Comparison of ENCODE assay signal across 18 cellular contexts in genomic region chr17:7133916-7134315, GRCh38. TPM values are rescaled to one million over a fixed set of nuclear protein-coding genes. Genes with fewer than 3 reads are reported as not detected.
DNase-seq lines count a peak whose midpoint lies in the region; ATAC-seq, FAIRE-seq and TF ChIP-seq lines count a peak whose summit lies in the region.
"Had no signal": no experiment of that assay in that cellular context is flagged by ENCODE, and none has a peak within 500 bp of the region (broad histone marks: within the 10 kb centered on the region; RNA-seq: fewer than 3 reads in every experiment).

No MANE protein-coding gene starts in this region.

- no peak for TF ChIP-seq EP300 in GM12878 (IDR thresholded peaks at IDR 0.05; ENCODE audit: borderline replicate concordance in 1 of 2, control insufficient read depth in 1 of 2, low read depth in 2 of 2, low read length in 2 of 2)

- DNase-seq in CD4-positive, CD25-positive, alpha-beta regulatory T cell = no peak
- peak; percentile 61 for DNase-seq in H7
- no peak for DNase-seq in GM12878 (ENCODE audit: low read depth, low spot score)
- no peak for DNase-seq in neural crest cell (ENCODE audit: low read depth, low spot score)
- DNase-seq in NCI-H748 treated with DMSO at 0.1 percent for 48 hours (lab: John Stamatoyannopoulos, UW) = no peak
- no peak for DNase-seq in H4 (ENCODE audit: low spot score)
- DNase-seq in GM19239 (ENCODE audit: insufficient read length, low spot score) = no peak
- DNase-seq: activated CD4-positive, CD25-positive, alpha-beta regulatory T cell; activated naive CD8-positive, alpha-beta T cell treated with anti-CD3 and anti-CD28 coated beads, Interleukin-2, amount 10 ng/mL, durations not matched to agents 7 days and 5 days; EL; HFFc6; NCI-H1436 treated with DMSO at 0.1 percent for 48 hours; NCI-H510A; ovary had no signal

- no peaks in the 10 kb centered on the region for H4K20me1 ChIP-seq in GM12878 (ENCODE audit: control insufficient read depth, insufficient read depth)

- H3K9ac ChIP-seq in GM12878 (ENCODE audit: control insufficient read depth, insufficient read depth, low read length) = no peak overlapping the region; the same call in 1 of the 2 replicates

- FAIRE-seq in GM12878 (lab: Jason Lieb, UNC) = no peak
- no peak for FAIRE-seq in GM19239 (lab: Jason Lieb, UNC)

- H3K27me3 ChIP-seq in CD4-positive, CD25-positive, alpha-beta regulatory T cell (ENCODE audit: control insufficient read depth, insufficient read depth, low read length) = peaks cover 2% of the 10 kb centered on the region
- H3K27me3 ChIP-seq in H7 (ENCODE audit: control insufficient read depth, insufficient read depth, low read length) (peaks cover 13% of the 10 kb centered on the region), GM12878 (replicated peaks in 1 of 2; ENCODE audit: control insufficient read depth in 2 of 2, insufficient read depth in 2 of 2, low read length in 1 of 2) (no peaks in the 10 kb centered on the region)
- H3K27me3 ChIP-seq: ovary had no signal

- intact Hi-C loops in GM12878 (cut with micrococcal nuclease; ENCODE audit: unreplicated experiment) = loop anchor here (2.0 kb wide), 1 partner anchor 39 kb away; no protein-coding TSS in a partner anchor

- TF ChIP-seq RAD21 in GM12878 (IDR thresholded peaks at IDR 0.05; ENCODE audit: insufficient read depth, low read depth, low read length) = no peak

- no peaks in the 10 kb centered on the region for H3K79me2 ChIP-seq in GM12878 (ENCODE audit: control insufficient read depth, insufficient read depth, low read length)

- CTCF ChIA-PET in GM12878 (lab: Yijun Ruan, JAX) = interaction anchor here (0.7 to 12.7 kb wide), 11 partner anchors 12 to 280 kb away, joined by 3 to 590 read pairs (median 6); partner anchors contain the start of genes RNASEK, SLC16A11 and SLC16A13

- no TSS peak for BruUV-seq in GM12878 (replicated peaks; lab: Mats Ljungman, UMichigan)

- no peaks in the 10 kb centered on the region for H3K36me3 Mint-ChIP-seq in CD4-positive, CD25-positive, alpha-beta regulatory T cell
- H3K36me3 Mint-ChIP-seq in neural crest cell (ENCODE audit: low read depth) = no peaks in the 10 kb centered on the region
- H3K36me3 Mint-ChIP-seq: activated naive CD8-positive, alpha-beta T cell treated with anti-CD3 and anti-CD28 coated beads, Interleukin-2, amount 10 ng/mL, durations not matched to agents 7 days and 5 days; mesothelial cell of epicardium had no signal

- RAD21 ChIA-PET in GM12878 (lab: Charles Lee; ENCODE audit: unreplicated experiment) = interaction anchor here (0.6 to 9.9 kb wide), 11 partner anchors 11 to 1895 kb away, joined by 3 to 269 read pairs (median 4); partner anchors contain the start of genes GABARAP, SLC16A11 and SLC16A13

- H3K4me3 Mint-ChIP-seq in CD4-positive, CD25-positive, alpha-beta regulatory T cell = peak overlapping the region in 1 of 4 donors; percentile 8
- peak overlapping the region; percentile 66 for H3K4me3 Mint-ChIP-seq in neural crest cell
- H3K4me3 Mint-ChIP-seq: HFFc6, mesothelial cell of epicardium had no signal

- TF ChIP-seq POLR2A in GM12878 (IDR thresholded peaks at IDR 0.05; ENCODE audit: low read depth, low read length) = no peak

- no peaks in the 10 kb centered on the region for H3K36me3 ChIP-seq in CD4-positive, CD25-positive, alpha-beta regulatory T cell (ENCODE audit: control insufficient read depth, insufficient read depth, low read length)
- H3K36me3 ChIP-seq in H7 (replicated peaks; ENCODE audit: control insufficient read depth, insufficient read depth, low read length) (no peaks in the 10 kb centered on the region), GM12878 (ENCODE audit: control insufficient read depth in 2 of 2, insufficient read depth in 2 of 2, low read length in 1 of 2) (no peaks in the 10 kb centered on the region)
- H3K36me3 ChIP-seq: gastrocnemius medialis, ovary had no signal

- H3K27me3 Mint-ChIP-seq in CD4-positive, CD25-positive, alpha-beta regulatory T cell = peaks cover 6% of the 10 kb centered on the region
- peaks cover 38% of the 10 kb centered on the region for H3K27me3 Mint-ChIP-seq in neural crest cell (ENCODE audit: low read depth)

- peak overlapping the region; percentile 78 for H3K4me2 ChIP-seq in GM12878 (ENCODE audit: control insufficient read depth, insufficient read depth)
- H3K4me2 ChIP-seq: PC-9 had no signal

- H3K9me3 Mint-ChIP-seq in CD4-positive, CD25-positive, alpha-beta regulatory T cell = no peaks in the 10 kb centered on the region
- no peaks in the 10 kb centered on the region for H3K9me3 Mint-ChIP-seq in neural crest cell
- H3K9me3 Mint-ChIP-seq: activated naive CD8-positive, alpha-beta T cell treated with anti-CD3 and anti-CD28 coated beads, Interleukin-2, amount 10 ng/mL, durations not matched to agents 7 days and 5 days; central memory CD8-positive, alpha-beta T cell; HFFc6; mesothelial cell of epicardium had no signal

- H3K27ac Mint-ChIP-seq in CD4-positive, CD25-positive, alpha-beta regulatory T cell = peak overlapping the region in 2 of 3 donors; percentile 36 to 67
- no peak overlapping the region for H3K27ac Mint-ChIP-seq in neural crest cell (ENCODE audit: unreplicated experiment)
- H3K27ac Mint-ChIP-seq: activated naive CD8-positive, alpha-beta T cell treated with anti-CD3 and anti-CD28 coated beads, Interleukin-2, amount 10 ng/mL, durations not matched to agents 7 days and 5 days; HFFc6; mesothelial cell of epicardium had no signal

- H3K27ac ChIP-seq in CD4-positive, CD25-positive, alpha-beta regulatory T cell (ENCODE audit: insufficient read depth, low read length, poor library complexity, severe bottlenecking) = no peak overlapping the region
- peak overlapping the region; percentile 82 for H3K27ac ChIP-seq in GM12878 (ENCODE audit: control insufficient read depth, insufficient read depth)
- H3K27ac ChIP-seq: gastrocnemius medialis, ovary, PC-9 had no signal

- peaks cover 9% of the 10 kb centered on the region for H3K4me1 ChIP-seq in CD4-positive, CD25-positive, alpha-beta regulatory T cell (ENCODE audit: control insufficient read depth, insufficient read depth, low read length, poor library complexity, severe bottlenecking)
- H3K4me1 ChIP-seq in GM12878 (ENCODE audit: control insufficient read depth, insufficient read depth, low read length) = peaks cover 27% of the 10 kb centered on the region
- H3K4me1 ChIP-seq: gastrocnemius medialis had no signal

- TF ChIP-seq CTCF in GM12878 (IDR thresholded peaks at IDR 0.05 in 2 of 3, conservative IDR thresholded peaks at IDR 0.05 in 1 of 3; ENCODE audit: control insufficient read depth in 2 of 3, extremely low read depth in 1 of 3, insufficient read depth in 1 of 3, low read depth in 3 of 3, low read length in 3 of 3) = no peak
- no peak for TF ChIP-seq CTCF in neural crest cell (conservative IDR thresholded peaks at IDR 0.05)

- SMC1A ChIA-PET in GM12878 (lab: Charles Lee; ENCODE audit: uncharacterized antibody, unreplicated experiment) = interaction anchor here (1.0 to 11.2 kb wide), 6 partner anchors 11 to 130 kb away, joined by 3 to 356 read pairs (median 9); partner anchors contain the start of gene SLC16A11

- no peaks in the 10 kb centered on the region for H3K9me3 ChIP-seq in CD4-positive, CD25-positive, alpha-beta regulatory T cell (ENCODE audit: control insufficient read depth in 2 of 2, low read length in 2 of 2)
- H3K9me3 ChIP-seq in GM12878 (replicated peaks; ENCODE audit: control insufficient read depth, insufficient read depth, low read length) = no peaks in the 10 kb centered on the region
- H3K9me3 ChIP-seq: gastrocnemius medialis, ovary had no signal

- H2AFZ ChIP-seq in GM12878 (ENCODE audit: control insufficient read depth, low read depth, low read length) = peak overlapping the region; percentile 61; the same call in 1 of the 2 replicates
- H2AFZ ChIP-seq: PC-9 had no signal

- in situ Hi-C loops in GM12878 (cut with MboI) = no loop called here

- H3K4me1 Mint-ChIP-seq in CD4-positive, CD25-positive, alpha-beta regulatory T cell = peaks cover 5 to 23% (median 9%) of the 10 kb centered on the region in 4 donors
- H3K4me1 Mint-ChIP-seq in neural crest cell = peaks cover 30% of the 10 kb centered on the region

- 87% methylated on average over 20 of the region's 20 CpGs for WGBS in GM12878 (ENCODE audit: insufficient coverage, insufficient replicate concordance, low lambda C conversion rate, missing lambda C conversion rate)

- no peak for ATAC-seq in CD4-positive, CD25-positive, alpha-beta regulatory T cell (ENCODE audit: low read depth in 2 of 2)
- no peak for ATAC-seq in GM12878
- ATAC-seq: gastrocnemius medialis had no signal

- POLR2A ChIA-PET in GM12878 (lab: Charles Lee) = interaction anchor here (0.6 to 4.3 kb wide), 10 partner anchors 12 to 484 kb away, joined by 3 to 35 read pairs (median 7); partner anchors contain the start of gene SLC16A13

- H3K4me3 ChIP-seq in CD4-positive, CD25-positive, alpha-beta regulatory T cell (ENCODE audit: low read depth, low read length) = no peak overlapping the region
- H3K4me3 ChIP-seq in H7 (ENCODE audit: insufficient read depth, low read depth, low read length) (no peak overlapping the region; the same call in 1 of the 2 replicates), GM12878 (peak overlapping the region; percentile 49; the same call in 1 of the 2 replicates)
- H3K4me3 ChIP-seq: gastrocnemius medialis, ovary, PC-9 had no signal

RNA-seq across cellular contexts. Expression of gene ASGR2, which starts 19.3 kb away (rescaled TPM):
- not detected for total RNA-seq in CD4-positive, CD25-positive, alpha-beta regulatory T cell
- polyA plus RNA-seq in CD4-positive, CD25-positive, alpha-beta regulatory T cell = not detected
- total RNA-seq in H7 (2014; rRNA removed; shearing (Covaris generic)) = not detected in 2 replicates
- 0.51 TPM in 1 of 2 replicates, not detected in the other for total RNA-seq in GM12878 (2013; cell fraction: nucleolus; rRNA removed)
- total RNA-seq in GM12878 (2014; rRNA removed) (not detected in 2 replicates), GM12878 (2014; rRNA removed; fragmentation: Illumina TruSeq; extraction: Trizol) (not detected in 2 replicates), GM12878 (2021) (0.37 TPM in 1 of 2 replicates, not detected in the other), neural crest cell (not detected in 2 replicates)
- not detected for polyA plus RNA-seq in GM12878 (2011; ENCODE audit: low read depth)
- polyA plus RNA-seq in GM12878 (2011; rRNA removed) (0.17 TPM in 1 of 2 replicates, not detected in the other), GM12878 (2014; fragmentation: Illumina TruSeq; extraction: Trizol) (not detected in 2 replicates), GM12878 (2014; fragmentation: Nextera tagmentation; extraction: Ambion mirVana) (not detected), GM12878 (2014; rRNA removed) (not detected in 2 replicates), GM12878 (2016; fragmentation: Nextera tagmentation; extraction: Ambion mirVana) (not detected)
- polyA plus RNA-seq in GM12878 (2011; cell fraction: cytosol; rRNA removed) = 0.04 and 0.15 TPM in 2 replicates
- polyA plus RNA-seq in GM12878 (2011; cell fraction: nucleus; rRNA removed) = 0.07 and 0.09 TPM in 2 replicates
- polyA plus RNA-seq in GM12878 (2012) = 0.08 TPM in 1 of 2 replicates, not detected in the other
- not detected in 2 replicates for polyA minus RNA-seq in GM12878 (2011; rRNA and poly(A)+ RNA removed)
- not detected in 2 replicates for polyA minus RNA-seq in GM12878 (2011; cell fraction: cytosol; rRNA and poly(A)+ RNA removed)
- polyA minus RNA-seq in GM12878 (2011; cell fraction: nucleus; rRNA and poly(A)+ RNA removed) = not detected in 2 replicates
- total RNA-seq in H4 (2014; rRNA removed; shearing (Covaris generic)) = 0.10 TPM in 1 of 2 replicates, not detected in the other
- total RNA-seq: activated naive CD8-positive, alpha-beta T cell treated with anti-CD3 and anti-CD28 coated beads, Interleukin-2, amount 10 ng/mL, durations not matched to agents 7 days and 5 days; HFFc6; mesothelial cell of epicardium; PC-9 had no signal

RNA-seq across cellular contexts. Expression of gene ASGR1, which starts 45.3 kb away (rescaled TPM):
- total RNA-seq in CD4-positive, CD25-positive, alpha-beta regulatory T cell = not detected
- polyA plus RNA-seq in CD4-positive, CD25-positive, alpha-beta regulatory T cell = under 1 TPM in 1 of 4 donors, not detected in 3; 0.24 TPM
- total RNA-seq in H7 (2014; rRNA removed; shearing (Covaris generic)) = 12.3 and 15.4 TPM in 2 replicates
- total RNA-seq in GM12878 (2013; cell fraction: nucleolus; rRNA removed) = 0.76 and 1.3 TPM in 2 replicates
- 0.34 TPM in 1 of 2 replicates, not detected in the other for total RNA-seq in GM12878 (2014; rRNA removed)
- total RNA-seq in GM12878 (2014; rRNA removed; fragmentation: Illumina TruSeq; extraction: Trizol) = not detected in 2 replicates
- 0.43 TPM in 1 of 2 replicates, not detected in the other for total RNA-seq in GM12878 (2021)
- polyA plus RNA-seq in GM12878 (2011; ENCODE audit: low read depth) = not detected
- 0.16 TPM in 1 of 2 replicates, not detected in the other for polyA plus RNA-seq in GM12878 (2011; rRNA removed)
- polyA plus RNA-seq in GM12878 (2011; cell fraction: cytosol; rRNA removed) = 0.12 and 0.18 TPM in 2 replicates
- 0.37 and 0.57 TPM in 2 replicates for polyA plus RNA-seq in GM12878 (2011; cell fraction: nucleus; rRNA removed)
- 0.18 TPM in 1 of 2 replicates, not detected in the other for polyA plus RNA-seq in GM12878 (2012)
- 0.12 TPM in 1 of 2 replicates, not detected in the other for polyA plus RNA-seq in GM12878 (2014; fragmentation: Illumina TruSeq; extraction: Trizol)
- polyA plus RNA-seq in GM12878 (2014; fragmentation: Nextera tagmentation; extraction: Ambion mirVana) = not detected
- 0.06 TPM in 1 of 2 replicates, not detected in the other for polyA plus RNA-seq in GM12878 (2014; rRNA removed)
- not detected for polyA plus RNA-seq in GM12878 (2016; fragmentation: Nextera tagmentation; extraction: Ambion mirVana)
- not detected in 2 replicates for polyA minus RNA-seq in GM12878 (2011; rRNA and poly(A)+ RNA removed)
- not detected in 2 replicates for polyA minus RNA-seq in GM12878 (2011; cell fraction: cytosol; rRNA and poly(A)+ RNA removed)
- polyA minus RNA-seq in GM12878 (2011; cell fraction: nucleus; rRNA and poly(A)+ RNA removed) = not detected in 2 replicates
- 9.6 and 11.2 TPM in 2 replicates for total RNA-seq in neural crest cell
- 1.4 TPM in 1 of 2 replicates, not detected in the other for total RNA-seq in H4 (2014; rRNA removed; shearing (Covaris generic))

RNA-seq across cellular contexts. Expression of gene CLEC10A, which starts 53.9 kb away (rescaled TPM):
- total RNA-seq in CD4-positive, CD25-positive, alpha-beta regulatory T cell = not detected
- not detected for polyA plus RNA-seq in CD4-positive, CD25-positive, alpha-beta regulatory T cell
- not detected in 2 replicates for total RNA-seq in H7 (2014; rRNA removed; shearing (Covaris generic))
- total RNA-seq in GM12878 (2013; cell fraction: nucleolus; rRNA removed) = not detected in 2 replicates
- not detected in 2 replicates for total RNA-seq in GM12878 (2014; rRNA removed)
- total RNA-seq in GM12878 (2014; rRNA removed; fragmentation: Illumina TruSeq; extraction: Trizol) = not detected in 2 replicates
- total RNA-seq in GM12878 (2021) = not detected in 2 replicates
- polyA plus RNA-seq in GM12878 (2011; ENCODE audit: low read depth) = not detected
- not detected in 2 replicates for polyA plus RNA-seq in GM12878 (2011; rRNA removed)
- polyA plus RNA-seq in GM12878 (2011; cell fraction: cytosol; rRNA removed) = not detected in 2 replicates
- polyA plus RNA-seq in GM12878 (2011; cell fraction: nucleus; rRNA removed) = not detected in 2 replicates
- not detected in 2 replicates for polyA plus RNA-seq in GM12878 (2012)
- not detected in 2 replicates for polyA plus RNA-seq in GM12878 (2014; fragmentation: Illumina TruSeq; extraction: Trizol)
- not detected for polyA plus RNA-seq in GM12878 (2014; fragmentation: Nextera tagmentation; extraction: Ambion mirVana)
- not detected in 2 replicates for polyA plus RNA-seq in GM12878 (2014; rRNA removed)
- not detected for polyA plus RNA-seq in GM12878 (2016; fragmentation: Nextera tagmentation; extraction: Ambion mirVana)
- polyA minus RNA-seq in GM12878 (2011; rRNA and poly(A)+ RNA removed) = not detected in 2 replicates
- polyA minus RNA-seq in GM12878 (2011; cell fraction: cytosol; rRNA and poly(A)+ RNA removed) = not detected in 2 replicates
- not detected in 2 replicates for polyA minus RNA-seq in GM12878 (2011; cell fraction: nucleus; rRNA and poly(A)+ RNA removed)
- total RNA-seq in neural crest cell = not detected in 2 replicates
- not detected in 2 replicates for total RNA-seq in H4 (2014; rRNA removed; shearing (Covaris generic))
- total RNA-seq: HFFc6, mesothelial cell of epicardium, PC-9 had no signal
